27 cellular contexts compared by ENCODE assay signal in the genomic region with DNA sequence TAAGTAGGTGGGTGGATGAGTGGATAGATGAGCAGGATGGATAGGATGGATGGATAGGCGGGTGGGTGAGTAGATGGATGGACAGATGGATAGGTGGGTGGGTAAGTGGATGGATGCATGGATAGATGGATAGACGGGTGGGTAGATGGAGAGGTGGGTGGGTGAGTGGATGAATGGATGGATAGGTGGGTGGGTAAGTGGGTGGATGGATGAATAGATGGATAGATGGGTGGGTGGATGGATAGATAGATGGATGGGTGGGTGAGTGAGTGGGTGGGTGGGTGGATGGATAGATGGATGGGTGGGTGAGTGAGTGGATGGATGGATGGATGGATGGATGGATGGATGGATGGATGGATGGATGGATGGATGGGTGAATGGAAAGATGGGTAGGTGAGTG.
"Had no signal": no experiment of that assay in that cellular context is flagged by ENCODE, and none has a peak within 500 bp of the region (broad histone marks: within the 10 kb centered on the region; RNA-seq: fewer than 3 reads in every experiment).

No MANE protein-coding gene starts in this region.

- FAIRE-seq: endometrium, endothelial cell of umbilical vein, frontal cortex had no signal

- H3K27ac Mint-ChIP-seq: dendritic cell treated with granulocyte-macrophage colony-stimulating factor and Interleukin-4, amounts not matched to agents 40 ng/mL and 50 ng/mL, for 4 days; effector memory CD8-positive, alpha-beta T cell; endodermal cell had no signal

- H3K9me3 ChIP-seq: colonic mucosa, esophagus muscularis mucosa, esophagus squamous epithelium, gastrocnemius medialis, gastroesophageal sphincter, heart left ventricle, heart right ventricle had no signal

- H2AFZ ChIP-seq: hepatocyte had no signal

- DNase-seq: colonic mucosa; cortex of kidney; dermis blood vessel endothelial cell; effector CD4-positive, alpha-beta T cell; effector CD8-positive, alpha-beta T cell; effector memory CD4-positive, alpha-beta T cell; effector memory CD8-positive, alpha-beta T cell; erythroblast; esophagus squamous epithelium; foreskin melanocyte; gastrocnemius medialis; glutamatergic neuron; head of caudate nucleus; heart left ventricle; heart right ventricle had no signal

- H3K36me3 ChIP-seq: colonic mucosa, esophagus muscularis mucosa, esophagus squamous epithelium, gastrocnemius medialis, gastroesophageal sphincter, heart left ventricle, heart right ventricle had no signal

- H3K4me1 ChIP-seq: colonic mucosa, foreskin keratinocyte had no signal

- H3K9me3 Mint-ChIP-seq: dendritic cell treated with granulocyte-macrophage colony-stimulating factor and Interleukin-4, amounts not matched to agents 40 ng/mL and 50 ng/mL, for 4 days; endodermal cell had no signal

- H3K79me2 ChIP-seq: hepatocyte had no signal

- H3K4me3 ChIP-seq: colonic mucosa, coronary artery, dorsolateral prefrontal cortex, esophagus squamous epithelium, gastrocnemius medialis, gastroesophageal sphincter, heart left ventricle, heart right ventricle, hepatocyte had no signal

- H3K27me3 ChIP-seq: colonic mucosa had no signal

- H3K27ac ChIP-seq: colonic mucosa, coronary artery, dorsolateral prefrontal cortex, epithelial cell of prostate, esophagus muscularis mucosa, esophagus squamous epithelium, foreskin keratinocyte, gastrocnemius medialis, gastroesophageal sphincter, heart left ventricle, heart right ventricle, hepatocyte had no signal

- H3K4me3 Mint-ChIP-seq: dendritic cell treated with granulocyte-macrophage colony-stimulating factor and Interleukin-4, amounts not matched to agents 40 ng/mL and 50 ng/mL, for 4 days; effector memory CD8-positive, alpha-beta T cell; endodermal cell had no signal
